Comparison of ENCODE assay signal across 11 cellular contexts in the genomic region with DNA sequence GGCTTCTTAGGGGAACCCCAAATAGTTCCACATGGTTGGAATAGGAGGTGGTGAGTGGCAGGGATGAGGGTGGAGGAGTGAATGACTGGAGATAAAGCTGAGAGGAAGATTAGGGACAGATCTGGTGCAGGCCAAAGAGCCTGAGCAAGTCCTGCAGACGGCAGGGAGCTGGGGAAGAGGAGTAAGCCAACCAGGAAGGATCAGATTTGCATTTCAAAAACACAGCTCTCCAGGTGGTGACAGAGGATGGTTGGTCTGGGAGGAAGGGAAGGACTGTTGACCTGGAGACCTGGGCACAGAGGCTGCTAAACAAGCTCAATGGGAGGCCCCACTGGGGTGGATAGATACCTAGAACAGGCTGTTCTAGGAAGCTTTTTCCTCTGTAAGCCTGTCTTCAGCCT. TPM values are rescaled to one million over a fixed set of nuclear protein-coding genes. Genes with fewer than 3 reads are reported as not detected.
DNase-seq lines count a peak whose midpoint lies in the region; ATAC-seq and TF ChIP-seq lines count a peak whose summit lies in the region.
"Had no signal": no experiment of that assay in that cellular context is flagged by ENCODE, and none has a peak within 500 bp of the region (broad histone marks: within the 10 kb centered on the region; RNA-seq: fewer than 3 reads in every experiment).

No MANE protein-coding gene starts in this region.

- H3K4me3 ChIP-seq in cardiac muscle cell = no peak overlapping the region
- no peak overlapping the region for H3K4me3 ChIP-seq in heart right ventricle
- no peak overlapping the region for H3K4me3 ChIP-seq in upper lobe of left lung

- no peak for TF ChIP-seq EP300 in upper lobe of left lung (IDR thresholded peaks at IDR 0.05)

- H3K27me3 ChIP-seq in cardiac muscle cell (peaks cover 8% of the 10 kb centered on the region), heart right ventricle (peaks cover 0 to 22% (median 0%) of the 10 kb centered on the region in 7 donors), upper lobe of left lung (peaks cover 0 to under 1% (median 0%) of the 10 kb centered on the region in 4 donors)
- H3K27me3 ChIP-seq: brain microvascular endothelial cell had no signal

- H3K4me1 ChIP-seq in cardiac muscle cell (ENCODE audit: low read depth) = peaks cover 37% of the 10 kb centered on the region
- peaks cover 3 to 48% (median 31%) of the 10 kb centered on the region in 9 donors for H3K4me1 ChIP-seq in heart right ventricle
- H3K4me1 ChIP-seq in upper lobe of left lung = peaks cover 23 to 85% (median 48%) of the 10 kb centered on the region in 4 donors

- no peaks in the 10 kb centered on the region for H3K9me3 Mint-ChIP-seq in WTC11
- H3K9me3 Mint-ChIP-seq: natural killer cell treated with Interleukin-12 subunit alpha and Interleukin-12 subunit beta and Interleukin-15 and Interleukin-18, amount 100 ng/mL, for 72 hours had no signal

- 11 to 21% methylated on average over 1 of the region's 1 CpG for WGBS in heart right ventricle, 2 donors
- 29 to 66% methylated on average over 1 of the region's 1 CpG for WGBS in upper lobe of left lung, 2 donors

- H3K9me3 ChIP-seq in cardiac muscle cell (ENCODE audit: low read depth) (no peaks in the 10 kb centered on the region), heart right ventricle (no peaks in the 10 kb centered on the region), upper lobe of left lung (no peaks in the 10 kb centered on the region)

- TF ChIP-seq CTCF in cardiac muscle cell (IDR thresholded peaks at IDR 0.05; ENCODE audit: low read depth, low read length) = no peak
- no peak for TF ChIP-seq CTCF in heart right ventricle (IDR thresholded peaks at IDR 0.05)
- TF ChIP-seq CTCF in WTC11 (IDR thresholded peaks at IDR 0.05) = no peak
- TF ChIP-seq CTCF in upper lobe of left lung (IDR thresholded peaks at IDR 0.05) = no peak

- peaks cover 100% of the 10 kb centered on the region for H3K27me3 Mint-ChIP-seq in WTC11 (ENCODE audit: low read depth)

- ATAC-seq in heart right ventricle (no peak), WTC11 (peak; percentile 96), upper lobe of left lung (ENCODE audit: low FRiP score in 2 of 2) (no peak), GM21390 (IDR thresholded peaks at IDR 0.05; ENCODE audit: unreplicated experiment) (no peak), HG03159 (IDR thresholded peaks at IDR 0.05; ENCODE audit: unreplicated experiment) (no peak)
- ATAC-seq: natural killer cell treated with Interleukin-12 subunit alpha and Interleukin-12 subunit beta and Interleukin-15 and Interleukin-18, amount 100 ng/mL, for 72 hours had no signal

- CTCF ChIA-PET in WTC11 (lab: Charles Lee) = interaction anchor here (0.5 to 3.1 kb wide), 14 partner anchors 9 to 150 kb away, joined by 3 to 30 read pairs (median 6); a partner anchor contains a TSS

- peak overlapping the region; percentile 7; the same call in 1 of the 2 replicates for H3K4me3 Mint-ChIP-seq in WTC11
- H3K4me3 Mint-ChIP-seq: natural killer cell treated with Interleukin-12 subunit alpha and Interleukin-12 subunit beta and Interleukin-15 and Interleukin-18, amount 100 ng/mL, for 72 hours had no signal

- peaks cover 33% of the 10 kb centered on the region for H3K4me1 Mint-ChIP-seq in WTC11

- no peak for DNase-seq in cardiac muscle cell (ENCODE audit: low read depth in 1 of 2, low spot score in 1 of 2)
- no peak for DNase-seq in heart right ventricle
- peak; percentile 58 for DNase-seq in WTC11 (ENCODE audit: low spot score)
- DNase-seq in islet precursor cell = peak; percentile 66
- no peak for DNase-seq in upper lobe of left lung
- DNase-seq in HuH-7.5 (ENCODE audit: low spot score) = no peak
- DNase-seq: NCI-H1092 treated with DMSO at 0.1 percent for 48 hours had no signal

- no peaks in the 10 kb centered on the region for H3K36me3 Mint-ChIP-seq in WTC11

- intact Hi-C loops in heart right ventricle (cut with DNase I) = loop anchor here in 1 of 10 donors (5.0 kb wide), 1 partner anchor 40 kb away; no protein-coding TSS in a partner anchor

- H3K27ac ChIP-seq in cardiac muscle cell (peak overlapping the region; percentile 41), heart right ventricle (peak overlapping the region in 4 of 10 donors; percentile 6 to 73 (median 44)), upper lobe of left lung (peak overlapping the region; percentile 42 to 79 (median 62))
- H3K27ac ChIP-seq: brain microvascular endothelial cell had no signal

- H3K27ac Mint-ChIP-seq in WTC11 = no peak overlapping the region
- H3K27ac Mint-ChIP-seq: natural killer cell treated with Interleukin-12 subunit alpha and Interleukin-12 subunit beta and Interleukin-15 and Interleukin-18, amount 100 ng/mL, for 72 hours had no signal

- no peak for TF ChIP-seq POLR2A in upper lobe of left lung (IDR thresholded peaks at IDR 0.05)

- POLR2A ChIA-PET in WTC11 (lab: Charles Lee) = interaction anchor here (0.5 to 0.9 kb wide), 2 partner anchors 12 to 48 kb away, joined by 3 to 4 read pairs; no protein-coding TSS in a partner anchor

- no peaks in the 10 kb centered on the region for H3K36me3 ChIP-seq in cardiac muscle cell
- H3K36me3 ChIP-seq in heart right ventricle = no peaks in the 10 kb centered on the region
- H3K36me3 ChIP-seq in upper lobe of left lung = no peaks in the 10 kb centered on the region
- H3K36me3 ChIP-seq: brain microvascular endothelial cell had no signal

TF ChIP-seq in WTC11, 78 proteins besides CTCF, POLR2A, EP300 and RAD21:
- TF ChIP-seq, protein P1, sequence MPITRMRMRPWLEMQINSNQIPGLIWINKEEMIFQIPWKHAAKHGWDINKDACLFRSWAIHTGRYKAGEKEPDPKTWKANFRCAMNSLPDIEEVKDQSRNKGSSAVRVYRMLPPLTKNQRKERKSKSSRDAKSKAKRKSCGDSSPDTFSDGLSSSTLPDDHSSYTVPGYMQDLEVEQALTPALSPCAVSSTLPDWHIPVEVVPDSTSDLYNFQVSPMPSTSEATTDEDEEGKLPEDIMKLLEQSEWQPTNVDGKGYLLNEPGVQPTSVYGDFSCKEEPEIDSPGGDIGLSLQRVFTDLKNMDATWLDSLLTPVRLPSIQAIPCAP (CRISPR knock-in tag; IDR thresholded peaks at IDR 0.05) = no peak
- TF ChIP-seq, protein P2, sequence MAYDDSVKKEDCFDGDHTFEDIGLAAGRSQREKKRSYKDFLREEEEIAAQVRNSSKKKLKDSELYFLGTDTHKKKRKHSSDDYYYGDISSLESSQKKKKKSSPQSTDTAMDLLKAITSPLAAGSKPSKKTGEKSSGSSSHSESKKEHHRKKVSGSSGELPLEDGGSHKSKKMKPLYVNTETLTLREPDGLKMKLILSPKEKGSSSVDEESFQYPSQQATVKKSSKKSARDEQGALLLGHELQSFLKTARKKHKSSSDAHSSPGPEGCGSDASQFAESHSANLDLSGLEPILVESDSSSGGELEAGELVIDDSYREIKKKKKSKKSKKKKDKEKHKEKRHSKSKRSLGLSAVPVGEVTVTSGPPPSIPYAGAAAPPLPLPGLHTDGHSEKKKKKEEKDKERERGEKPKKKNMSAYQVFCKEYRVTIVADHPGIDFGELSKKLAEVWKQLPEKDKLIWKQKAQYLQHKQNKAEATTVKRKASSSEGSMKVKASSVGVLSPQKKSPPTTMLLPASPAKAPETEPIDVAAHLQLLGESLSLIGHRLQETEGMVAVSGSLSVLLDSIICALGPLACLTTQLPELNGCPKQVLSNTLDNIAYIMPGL (CRISPR knock-in tag; IDR thresholded peaks at IDR 0.05) = no peak
- TF ChIP-seq SP1 (CRISPR knock-in tag; conservative IDR thresholded peaks at IDR 0.05) (0 out of 2 replicates have a peak, but pooled peaks have one; percentile 26), FOXK1 (CRISPR knock-in tag; IDR thresholded peaks at IDR 0.05) (0 out of 2 replicates have a peak, but pooled peaks have one; percentile 32), ZNF423 (CRISPR knock-in tag; IDR thresholded peaks at IDR 0.05) (peak; percentile 59; the same call in 1 of the 2 replicates)

RNA-seq across cellular contexts. Expression of a gene that starts 56.8 kb away (rescaled TPM):
- total RNA-seq in cardiac muscle cell (66.7 and 83.5 TPM in 2 replicates), heart right ventricle (10 to 100 TPM; 11.1 to 21.7 (median 16.9) TPM), WTC11 (2021) (37.7 to 38.7 TPM (median 38.1 TPM) in 3 replicates), upper lobe of left lung (100 to 1,000 TPM in 1 of 6 donors, 10 to 100 TPM in 5; 56.6 to 104 (median 79.2) TPM)
- polyA plus RNA-seq in cardiac muscle cell (34.3 and 48.0 TPM in 2 replicates), heart right ventricle (1 to 10 TPM; 7.5 to 8.0 TPM)

Comparison
In these comparisons a context has a peak if more than half of its experiments do, and no peak if none do; other contexts are left out.
1. DNase-seq: peak in WTC11 (single experiment) and islet precursor cell (single experiment); none in cardiac muscle cell (0 of 2), heart right ventricle (0 of 2), upper lobe of left lung (0 of 2) and HuH-7.5 (single experiment).